In genomic region chr19:1258707-1259205, GRCh38 we compare ENCODE assay signal across 2 cellular contexts.
TF ChIP-seq lines count a peak whose summit lies in the region.

No MANE protein-coding gene starts in this region.

TF ChIP-seq in SK-N-SH, 30 proteins besides CTCF, POLR2A, EP300 and RAD21 (continued from another document):
- no peak for TF ChIP-seq MEF2A (IDR thresholded peaks at IDR 0.05; ENCODE audit: borderline replicate concordance, low read depth)
- TF ChIP-seq, protein P1, sequence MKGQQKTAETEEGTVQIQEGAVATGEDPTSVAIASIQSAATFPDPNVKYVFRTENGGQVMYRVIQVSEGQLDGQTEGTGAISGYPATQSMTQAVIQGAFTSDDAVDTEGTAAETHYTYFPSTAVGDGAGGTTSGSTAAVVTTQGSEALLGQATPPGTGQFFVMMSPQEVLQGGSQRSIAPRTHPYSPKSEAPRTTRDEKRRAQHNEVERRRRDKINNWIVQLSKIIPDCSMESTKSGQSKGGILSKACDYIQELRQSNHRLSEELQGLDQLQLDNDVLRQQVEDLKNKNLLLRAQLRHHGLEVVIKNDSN (IDR thresholded peaks at IDR 0.05; ENCODE audit: borderline replicate concordance, low read depth), result no peak

TF ChIP-seq in SK-N-SH treated with all-trans-retinoic acid at 6 μM for 48 hours, 23 proteins besides CTCF, POLR2A, EP300 and RAD21 (continued from another document):
- TF ChIP-seq CREB5 (CRISPR knock-in tag; IDR thresholded peaks at IDR 0.05; ENCODE audit: low read depth) (no peak), ZNF565 (CRISPR knock-in tag; conservative IDR thresholded peaks at IDR 0.05; ENCODE audit: low read depth) (no peak), TOX (CRISPR knock-in tag; IDR thresholded peaks at IDR 0.05; ENCODE audit: borderline replicate concordance) (no peak), SNAI2 (CRISPR knock-in tag; IDR thresholded peaks at IDR 0.05) (no peak), ISL1 (CRISPR knock-in tag; IDR thresholded peaks at IDR 0.05) (no peak), ESRRG (CRISPR knock-in tag; IDR thresholded peaks at IDR 0.05) (no peak), ARNTL (CRISPR knock-in tag; IDR thresholded peaks at IDR 0.05; ENCODE audit: borderline replicate concordance, low read depth) (no peak), RARB (CRISPR knock-in tag; IDR thresholded peaks at IDR 0.05) (no peak), PATZ1 (CRISPR knock-in tag; IDR thresholded peaks at IDR 0.05; ENCODE audit: borderline replicate concordance) (no peak)
- TF ChIP-seq, protein P2, sequence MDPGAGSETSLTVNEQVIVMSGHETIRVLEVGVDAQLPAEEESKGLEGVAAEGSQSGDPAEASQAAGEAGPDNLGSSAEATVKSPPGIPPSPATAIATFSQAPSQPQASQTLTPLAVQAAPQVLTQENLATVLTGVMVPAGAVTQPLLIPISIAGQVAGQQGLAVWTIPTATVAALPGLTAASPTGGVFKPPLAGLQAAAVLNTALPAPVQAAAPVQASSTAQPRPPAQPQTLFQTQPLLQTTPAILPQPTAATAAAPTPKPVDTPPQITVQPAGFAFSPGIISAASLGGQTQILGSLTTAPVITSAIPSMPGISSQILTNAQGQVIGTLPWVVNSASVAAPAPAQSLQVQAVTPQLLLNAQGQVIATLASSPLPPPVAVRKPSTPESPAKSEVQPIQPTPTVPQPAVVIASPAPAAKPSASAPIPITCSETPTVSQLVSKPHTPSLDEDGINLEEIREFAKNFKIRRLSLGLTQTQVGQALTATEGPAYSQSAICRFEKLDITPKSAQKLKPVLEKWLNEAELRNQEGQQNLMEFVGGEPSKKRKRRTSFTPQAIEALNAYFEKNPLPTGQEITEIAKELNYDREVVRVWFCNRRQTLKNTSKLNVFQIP (CRISPR knock-in tag; IDR thresholded peaks at IDR 0.05; ENCODE audit: borderline replicate concordance, low read depth), result no peak
